In genomic region chr16:27364493-27365141, GRCh38 we compare ENCODE assay signal across 10 cellular contexts. TPM values are rescaled to one million over a fixed set of nuclear protein-coding genes. Genes with fewer than 3 reads are reported as not detected.
A peak's percentile ranks its signal among the peaks of the same experiment; 100 is the strongest.
DNase-seq lines count a peak whose midpoint lies in the region; ATAC-seq and TF ChIP-seq lines count a peak whose summit lies in the region.
"Had no signal": no experiment of that assay in that cellular context is flagged by ENCODE, and none has a peak within 500 bp of the region (broad histone marks: within the 10 kb centered on the region; RNA-seq: fewer than 3 reads in every experiment).

No MANE protein-coding gene starts in this region.

- H3K4me1 ChIP-seq in DND-41 (ENCODE audit: insufficient read depth, low read length) (peaks cover 38% of the 10 kb centered on the region), mucosa of stomach (ENCODE audit: control insufficient read depth, insufficient read depth, low read length) (peaks cover 32% of the 10 kb centered on the region), adrenal gland (replicated peaks in 1 of 2) (peaks cover 0 to 12% of the 10 kb centered on the region in 2 donors)

- no peak overlapping the region for H3K4me2 ChIP-seq in DND-41 (ENCODE audit: insufficient read depth, low read length)

- ATAC-seq in DND-41 (ENCODE audit: insufficient read depth, low read depth), result no peak
- no peak for ATAC-seq in GM18909 (IDR thresholded peaks at IDR 0.05; ENCODE audit: poor library complexity, unreplicated experiment)
- ATAC-seq in GM19328 (IDR thresholded peaks at IDR 0.05; ENCODE audit: unreplicated experiment), result no peak

- H2AFZ ChIP-seq in DND-41 (ENCODE audit: low read depth, low read length), result no peak overlapping the region

- H3K79me2 ChIP-seq in DND-41 (ENCODE audit: insufficient read depth, low read length), result no peaks in the 10 kb centered on the region

- H3K9me3 ChIP-seq in DND-41 (ENCODE audit: insufficient read depth, low read length, severe bottlenecking) (no peaks in the 10 kb centered on the region), mucosa of stomach (ENCODE audit: control insufficient read depth, low read length) (no peaks in the 10 kb centered on the region), adrenal gland (replicated peaks in 1 of 3) (no peaks in the 10 kb centered on the region)

- H3K27ac ChIP-seq in DND-41 (ENCODE audit: low read length) (peak overlapping the region; percentile 40), adrenal gland (peak overlapping the region in 1 of 5 donors; percentile 38)

- peaks cover 41% of the 10 kb centered on the region for H3K36me3 ChIP-seq in DND-41 (ENCODE audit: insufficient read depth, low read length)
- peaks cover 8% of the 10 kb centered on the region for H3K36me3 ChIP-seq in mucosa of stomach (ENCODE audit: control insufficient read depth, insufficient read depth, low read length)
- peaks cover 0 to 44% of the 10 kb centered on the region in 2 donors for H3K36me3 ChIP-seq in adrenal gland (replicated peaks in 1 of 2)

- TF ChIP-seq CTCF in DND-41 (IDR thresholded peaks at IDR 0.05; ENCODE audit: borderline replicate concordance, extremely low read depth, low read length, poor library complexity, severe bottlenecking), result no peak
- no peak for TF ChIP-seq CTCF in adrenal gland (IDR thresholded peaks at IDR 0.05)

- H3K9ac ChIP-seq in DND-41 (ENCODE audit: low read depth, low read length), result no peak overlapping the region
- H3K9ac ChIP-seq in mucosa of stomach (ENCODE audit: low read length), result peak overlapping the region; percentile 19

- DNase-seq in DND-41 (no peak), LoVo (ENCODE audit: low spot score) (peak; percentile 37), amniotic epithelial cell (ENCODE audit: low read depth) (peak; percentile 46), iPS-NIHi11 (ENCODE audit: low spot score) (no peak), adrenal gland (no peak)
- DNase-seq: left cardiac atrium, NCI-H1417 had no signal

- 67 to 81% (median 79%) methylated on average over 6 of the region's 6 CpGs for WGBS in adrenal gland, 4 donors

- H3K27me3 ChIP-seq in DND-41 (ENCODE audit: insufficient read depth, low read length, poor library complexity) (no peaks in the 10 kb centered on the region), mucosa of stomach (ENCODE audit: control insufficient read depth, insufficient read depth, low read length) (no peaks in the 10 kb centered on the region), adrenal gland (no peaks in the 10 kb centered on the region)

- no peaks in the 10 kb centered on the region for H4K20me1 ChIP-seq in DND-41 (ENCODE audit: insufficient read depth, low read length)

- intact Hi-C loops in adrenal gland (cut with DNase I), result loop anchor here (5.0 kb wide), 1 partner anchor 127 kb away; no protein-coding TSS in a partner anchor

- no peak for TF ChIP-seq POLR2A in adrenal gland (IDR thresholded peaks at IDR 0.05)

- H3K4me3 ChIP-seq in DND-41 (ENCODE audit: low read depth in 1 of 2, low read length in 2 of 2) (no peak overlapping the region), mucosa of stomach (ENCODE audit: low read length) (no peak overlapping the region), adrenal gland (no peak overlapping the region)

RNA-seq across cellular contexts. Expression of gene IL21R, which starts 37.4 kb away (rescaled TPM):
- 1 to 10 TPM in 1 of 8 donors, under 1 TPM in 6, not detected in 1; 0.14 to 2.6 (median 0.46) TPM for total RNA-seq in adrenal gland
- under 1 TPM; 0.08 to 0.55 (median 0.17) TPM for polyA plus RNA-seq in adrenal gland

RNA-seq across cellular contexts. Expression of gene IL4R, which starts 50.8 kb away (rescaled TPM):
- 100 to 1,000 TPM in 3 of 8 donors, 10 to 100 TPM in 5; 32.4 to 142 (median 62.8) TPM for total RNA-seq in adrenal gland
- 10 to 100 TPM; 25.6 to 46.7 (median 46.6) TPM for polyA plus RNA-seq in adrenal gland

Comparison
In these comparisons a context has a peak if more than half of its experiments do, and no peak if none do; other contexts are left out.
1. DNase-seq: peak in LoVo (single experiment) and amniotic epithelial cell (single experiment); none in DND-41 (single experiment), iPS-NIHi11 (single experiment) and adrenal gland (0 of 7).